8 cellular contexts compared by ENCODE assay signal in genomic region chr21:34029724-34030528, GRCh38. TPM values are rescaled to one million over a fixed set of nuclear protein-coding genes. Genes with fewer than 3 reads are reported as not detected.
DNase-seq lines count a peak whose midpoint lies in the region; ATAC-seq lines count a peak whose summit lies in the region.

No MANE protein-coding gene starts in this region.

- DNase-seq in 8988T: peak; percentile 24
- peak; percentile 80 for DNase-seq in SK-N-DZ (ENCODE audit: low spot score)
- DNase-seq in anterior cingulate cortex (lab: John Stamatoyannopoulos, UW): peak in 36 of 58 donors; percentile 1 to 59 (median 17)
- peak; percentile 90 for DNase-seq in iPS DF 19.7 (ENCODE audit: low read depth, low spot score)
- peak; percentile 19 for DNase-seq in stimulated activated CD4-positive, alpha-beta T cell treated with anti-CD3 and anti-CD28 coated beads, Interleukin-12 subunit alpha, Interleukin-12 subunit beta, amount 100 ng/mL, for 4 hours
- no peak for DNase-seq in COR-L47 (lab: John Stamatoyannopoulos, UW)

- ATAC-seq in GM18870 (IDR thresholded peaks at IDR 0.05; ENCODE audit: unreplicated experiment) (peak; percentile 86), HG03159 (IDR thresholded peaks at IDR 0.05; ENCODE audit: unreplicated experiment) (peak; percentile 83)

RNA-seq across cellular contexts. Expression of gene MRPS6, which starts 43.5 kb away (rescaled TPM):
- 24.0 and 29.0 TPM in 2 replicates for polyA plus RNA-seq in SK-N-DZ (2014; cell fraction: cytosol; rRNA removed)
- polyA plus RNA-seq in SK-N-DZ (2014; cell fraction: nucleus; rRNA removed): 16.5 and 34.2 TPM in 2 replicates

RNA-seq across cellular contexts. Expression of gene SLC5A3, which starts 43.5 kb away (rescaled TPM):
- polyA plus RNA-seq in SK-N-DZ (2014; cell fraction: cytosol; rRNA removed): 7.4 and 7.7 TPM in 2 replicates
- 5.9 and 7.1 TPM in 2 replicates for polyA plus RNA-seq in SK-N-DZ (2014; cell fraction: nucleus; rRNA removed)
